In genomic region chr19:45050036-45050435, GRCh38 we compare ENCODE assay signal across 22 cellular contexts. TPM values are rescaled to one million over a fixed set of nuclear protein-coding genes. Genes with fewer than 3 reads are reported as not detected.
DNase-seq lines count a peak whose midpoint lies in the region; ATAC-seq and TF ChIP-seq lines count a peak whose summit lies in the region.
"Had no signal": no experiment of that assay in that cellular context is flagged by ENCODE, and none has a peak within 500 bp of the region (broad histone marks: within the 10 kb centered on the region; RNA-seq: fewer than 3 reads in every experiment).

No MANE protein-coding gene starts in this region.

- no peak overlapping the region for H3K4me3 ChIP-seq in esophagus squamous epithelium
- H3K4me3 ChIP-seq: GM12878, SJCRH30 had no signal

- POLR2A ChIA-PET in activated CD4-positive, alpha-beta T cell treated with anti-CD3 and anti-CD28 coated beads, Interleukin-2, amount 10 ng/mL, durations not matched to agents 7 days and 5 days (lab: Charles Lee) = no interaction called here
- POLR2A ChIA-PET in RWPE1 (lab: Yijun Ruan, JAX; ENCODE audit: low non-redundant PET) = interaction anchor here (1.3 kb wide), 1 partner anchor 11 kb away, joined by 7 read pairs; the partner anchor contains the start of gene CLASRP

- H3K27me3 ChIP-seq in esophagus squamous epithelium = no peaks in the 10 kb centered on the region
- H3K27me3 ChIP-seq: brain microvascular endothelial cell, SJCRH30 had no signal

- no peak overlapping the region for H3K4me3 Mint-ChIP-seq in activated CD4-positive, alpha-beta T cell treated with anti-CD3 and anti-CD28 coated beads, Interleukin-2, amount 10 ng/mL, durations not matched to agents 7 days and 5 days
- H3K4me3 Mint-ChIP-seq in activated CD4-positive, alpha-beta T cell treated with anti-CD3 and anti-CD28 coated beads, Interleukin-2, amount 10 ng/mL, durations not matched to agents 24 days and 14 days = no peak overlapping the region
- H3K4me3 Mint-ChIP-seq in stimulated activated effector memory CD8-positive, alpha-beta T cell treated with anti-CD3 and anti-CD28 coated beads, Interleukin-12 subunit alpha, Interleukin-12 subunit beta, amount 100 ng/mL, for 72 hours = no peak overlapping the region

- 57 to 66% methylated on average over 6 of the region's 6 CpGs for WGBS in esophagus squamous epithelium, 2 donors

- peaks cover 0 to 66% (median 31%) of the 10 kb centered on the region in 3 donors for H3K36me3 ChIP-seq in esophagus squamous epithelium

- peaks cover 26 to 79% (median 37%) of the 10 kb centered on the region in 3 donors for H3K4me1 ChIP-seq in esophagus squamous epithelium

- CTCF ChIA-PET in activated CD4-positive, alpha-beta T cell treated with anti-CD3 and anti-CD28 coated beads, Interleukin-2, amount 10 ng/mL, durations not matched to agents 7 days and 5 days (lab: Charles Lee) = interaction anchor here (0.5 to 1.6 kb wide), 3 partner anchors 9 to 93 kb away, joined by 3 to 6 read pairs (median 4); no protein-coding TSS in a partner anchor
- CTCF ChIA-PET in RWPE1 (lab: Yijun Ruan, JAX) = interaction anchor here (1.8 kb wide), 1 partner anchor 10 kb away, joined by 7 read pairs; no protein-coding TSS in a partner anchor

- DNase-seq in activated CD4-positive, alpha-beta T cell treated with anti-CD3 and anti-CD28 coated beads, Interleukin-2, amount 10 ng/mL, durations not matched to agents 7 days and 5 days = no peak
- DNase-seq in activated CD4-positive, alpha-beta T cell treated with anti-CD3 and anti-CD28 coated beads, Interleukin-2, amount 10 ng/mL, durations not matched to agents 24 days and 14 days = no peak
- no peak for DNase-seq in RWPE1 (ENCODE audit: low spot score)
- no peak for DNase-seq in esophagus squamous epithelium (lab: John Stamatoyannopoulos, UW)
- DNase-seq in stimulated activated effector memory CD8-positive, alpha-beta T cell treated with anti-CD3 and anti-CD28 coated beads, Interleukin-12 subunit alpha, Interleukin-12 subunit beta, amount 100 ng/mL, for 72 hours (ENCODE audit: low spot score in 2 of 2) = no peak
- DNase-seq in activated CD4-positive, alpha-beta T cell treated with anti-CD3 and anti-CD28 coated beads, Interleukin-2, amount 50 U/mL, for 4 hours = no peak
- DNase-seq in NCI-H1417 (lab: John Stamatoyannopoulos, UW) = no peak
- DNase-seq in LoVo (ENCODE audit: low spot score) = no peak
- DNase-seq: activated effector memory CD4-positive, alpha-beta T cell treated with Interleukin-2 at 50 U/mL for 16 hours; brain microvascular endothelial cell; CD4-positive, CD25-positive, alpha-beta regulatory T cell; effector CD8-positive, alpha-beta T cell; EL; HCEC 1CT; KG1; NCI-H146; NCI-H446; SJCRH30; stimulated activated naive CD4-positive, alpha-beta T cell had no signal

- H3K36me3 Mint-ChIP-seq in activated CD4-positive, alpha-beta T cell treated with anti-CD3 and anti-CD28 coated beads, Interleukin-2, amount 10 ng/mL, durations not matched to agents 7 days and 5 days (ENCODE audit: low read depth) = peaks cover 28% of the 10 kb centered on the region
- peaks cover 41% of the 10 kb centered on the region for H3K36me3 Mint-ChIP-seq in activated CD4-positive, alpha-beta T cell treated with anti-CD3 and anti-CD28 coated beads, Interleukin-2, amount 10 ng/mL, durations not matched to agents 24 days and 14 days (ENCODE audit: low read depth)
- H3K36me3 Mint-ChIP-seq in stimulated activated effector memory CD8-positive, alpha-beta T cell treated with anti-CD3 and anti-CD28 coated beads, Interleukin-12 subunit alpha, Interleukin-12 subunit beta, amount 100 ng/mL, for 72 hours = peaks cover 87% of the 10 kb centered on the region

- H3K9me3 Mint-ChIP-seq in activated CD4-positive, alpha-beta T cell treated with anti-CD3 and anti-CD28 coated beads, Interleukin-2, amount 10 ng/mL, durations not matched to agents 7 days and 5 days = no peaks in the 10 kb centered on the region
- no peaks in the 10 kb centered on the region for H3K9me3 Mint-ChIP-seq in activated CD4-positive, alpha-beta T cell treated with anti-CD3 and anti-CD28 coated beads, Interleukin-2, amount 10 ng/mL, durations not matched to agents 24 days and 14 days
- H3K9me3 Mint-ChIP-seq in stimulated activated effector memory CD8-positive, alpha-beta T cell treated with anti-CD3 and anti-CD28 coated beads, Interleukin-12 subunit alpha, Interleukin-12 subunit beta, amount 100 ng/mL, for 72 hours = no peaks in the 10 kb centered on the region
- H3K9me3 Mint-ChIP-seq: CD4-positive, CD25-positive, alpha-beta regulatory T cell had no signal

- peaks cover 33% of the 10 kb centered on the region for H3K4me1 Mint-ChIP-seq in activated CD4-positive, alpha-beta T cell treated with anti-CD3 and anti-CD28 coated beads, Interleukin-2, amount 10 ng/mL, durations not matched to agents 7 days and 5 days
- peaks cover 31% of the 10 kb centered on the region for H3K4me1 Mint-ChIP-seq in activated CD4-positive, alpha-beta T cell treated with anti-CD3 and anti-CD28 coated beads, Interleukin-2, amount 10 ng/mL, durations not matched to agents 24 days and 14 days
- peaks cover 37% of the 10 kb centered on the region for H3K4me1 Mint-ChIP-seq in stimulated activated effector memory CD8-positive, alpha-beta T cell treated with anti-CD3 and anti-CD28 coated beads, Interleukin-12 subunit alpha, Interleukin-12 subunit beta, amount 100 ng/mL, for 72 hours

- H3K27me3 Mint-ChIP-seq in activated CD4-positive, alpha-beta T cell treated with anti-CD3 and anti-CD28 coated beads, Interleukin-2, amount 10 ng/mL, durations not matched to agents 7 days and 5 days = no peaks in the 10 kb centered on the region
- no peaks in the 10 kb centered on the region for H3K27me3 Mint-ChIP-seq in activated CD4-positive, alpha-beta T cell treated with anti-CD3 and anti-CD28 coated beads, Interleukin-2, amount 10 ng/mL, durations not matched to agents 24 days and 14 days
- H3K27me3 Mint-ChIP-seq: CD4-positive, CD25-positive, alpha-beta regulatory T cell had no signal

- intact Hi-C loops in activated CD4-positive, alpha-beta T cell treated with anti-CD3 and anti-CD28 coated beads, Interleukin-2, amount 10 ng/mL, durations not matched to agents 24 days and 14 days (cut with micrococcal nuclease) = no loop called here
- intact Hi-C loops in esophagus squamous epithelium (cut with DNase I) = no loop called here

- TF ChIP-seq POLR2A in esophagus squamous epithelium (IDR thresholded peaks at IDR 0.05) = no peak

- TF ChIP-seq CTCF in RWPE1 (conservative IDR thresholded peaks at IDR 0.05; ENCODE audit: low read depth) (no peak), esophagus squamous epithelium (IDR thresholded peaks at IDR 0.05) (no peak)

- H3K27ac Mint-ChIP-seq in activated CD4-positive, alpha-beta T cell treated with anti-CD3 and anti-CD28 coated beads, Interleukin-2, amount 10 ng/mL, durations not matched to agents 7 days and 5 days = peak overlapping the region; percentile 37
- H3K27ac Mint-ChIP-seq in activated CD4-positive, alpha-beta T cell treated with anti-CD3 and anti-CD28 coated beads, Interleukin-2, amount 10 ng/mL, durations not matched to agents 24 days and 14 days = no peak overlapping the region
- H3K27ac Mint-ChIP-seq in stimulated activated effector memory CD8-positive, alpha-beta T cell treated with anti-CD3 and anti-CD28 coated beads, Interleukin-12 subunit alpha, Interleukin-12 subunit beta, amount 100 ng/mL, for 72 hours = peak overlapping the region; percentile 84

- no peak for ATAC-seq in stimulated activated effector memory CD8-positive, alpha-beta T cell treated with anti-CD3 and anti-CD28 coated beads, Interleukin-12 subunit alpha, Interleukin-12 subunit beta, amount 100 ng/mL, for 72 hours
- ATAC-seq: GM12878 had no signal

- H3K27ac ChIP-seq in RWPE1 = peak overlapping the region; percentile 47
- H3K27ac ChIP-seq in esophagus squamous epithelium = peak overlapping the region in 3 of 4 donors; percentile 19 to 79 (median 55)
- H3K27ac ChIP-seq: 22Rv1, brain microvascular endothelial cell, HL-60, SJCRH30 had no signal

- no peaks in the 10 kb centered on the region for H3K9me3 ChIP-seq in esophagus squamous epithelium
- H3K9me3 ChIP-seq: SJCRH30 had no signal

RNA-seq across cellular contexts. Expression of gene CLASRP, which starts 11.2 kb away (rescaled TPM):
- total RNA-seq in activated CD4-positive, alpha-beta T cell treated with anti-CD3 and anti-CD28 coated beads, Interleukin-2, amount 10 ng/mL, durations not matched to agents 7 days and 5 days = 100 to 1,000 TPM; 101 to 109 TPM
- 107 and 111 TPM in 2 replicates for total RNA-seq in activated CD4-positive, alpha-beta T cell treated with anti-CD3 and anti-CD28 coated beads, Interleukin-2, amount 10 ng/mL, durations not matched to agents 24 days and 14 days
- total RNA-seq in esophagus squamous epithelium = 100 to 1,000 TPM in 1 of 4 donors, 10 to 100 TPM in 3; 46.4 to 122 (median 64.0) TPM

RNA-seq across cellular contexts. Expression of gene ZNF296, which starts 26.2 kb away (rescaled TPM):
- total RNA-seq in activated CD4-positive, alpha-beta T cell treated with anti-CD3 and anti-CD28 coated beads, Interleukin-2, amount 10 ng/mL, durations not matched to agents 7 days and 5 days = 1 to 10 TPM; 4.0 to 4.1 TPM
- 4.7 and 5.3 TPM in 2 replicates for total RNA-seq in activated CD4-positive, alpha-beta T cell treated with anti-CD3 and anti-CD28 coated beads, Interleukin-2, amount 10 ng/mL, durations not matched to agents 24 days and 14 days
- total RNA-seq in esophagus squamous epithelium = 10 to 100 TPM in 1 of 4 donors, 1 to 10 TPM in 3; 4.0 to 17.7 (median 4.5) TPM
- total RNA-seq: SJCRH30 had no signal

RNA-seq across cellular contexts. Expression of gene GEMIN7, which starts 29.0 kb away (rescaled TPM):
- 10 to 100 TPM; 27.1 to 30.0 TPM for total RNA-seq in activated CD4-positive, alpha-beta T cell treated with anti-CD3 and anti-CD28 coated beads, Interleukin-2, amount 10 ng/mL, durations not matched to agents 7 days and 5 days
- 51.5 and 54.3 TPM in 2 replicates for total RNA-seq in activated CD4-positive, alpha-beta T cell treated with anti-CD3 and anti-CD28 coated beads, Interleukin-2, amount 10 ng/mL, durations not matched to agents 24 days and 14 days
- 10 to 100 TPM; 22.3 to 28.0 (median 25.4) TPM for total RNA-seq in esophagus squamous epithelium

RNA-seq across cellular contexts. Expression of gene PPP1R37, which starts 42.9 kb away (rescaled TPM):
- total RNA-seq in activated CD4-positive, alpha-beta T cell treated with anti-CD3 and anti-CD28 coated beads, Interleukin-2, amount 10 ng/mL, durations not matched to agents 7 days and 5 days = 10 to 100 TPM; 21.1 to 21.7 TPM
- 20.3 and 21.8 TPM in 2 replicates for total RNA-seq in activated CD4-positive, alpha-beta T cell treated with anti-CD3 and anti-CD28 coated beads, Interleukin-2, amount 10 ng/mL, durations not matched to agents 24 days and 14 days
- 10 to 100 TPM; 25.1 to 35.5 (median 30.8) TPM for total RNA-seq in esophagus squamous epithelium

RNA-seq across cellular contexts. Expression of gene RELB, which starts 48.8 kb away (rescaled TPM):
- 10 to 100 TPM; 16.8 to 20.0 TPM for total RNA-seq in activated CD4-positive, alpha-beta T cell treated with anti-CD3 and anti-CD28 coated beads, Interleukin-2, amount 10 ng/mL, durations not matched to agents 7 days and 5 days
- total RNA-seq in activated CD4-positive, alpha-beta T cell treated with anti-CD3 and anti-CD28 coated beads, Interleukin-2, amount 10 ng/mL, durations not matched to agents 24 days and 14 days = 67.6 and 72.7 TPM in 2 replicates
- 10 to 100 TPM in 1 of 4 donors, 1 to 10 TPM in 3; 4.8 to 11.8 (median 7.6) TPM for total RNA-seq in esophagus squamous epithelium
